In genomic region chr9:79571309-79572031, GRCh38 we compare ENCODE assay signal across 8 cellular contexts. TPM values are rescaled to one million over a fixed set of nuclear protein-coding genes. Genes with fewer than 3 reads are reported as not detected.
DNase-seq lines count a peak whose midpoint lies in the region; ATAC-seq, FAIRE-seq and TF ChIP-seq lines count a peak whose summit lies in the region.

TLE4 (plus strand) TSS chr9:79571965; CDS start chr9:79572791, 826 bp downstream.

- no peaks in the 10 kb centered on the region for H3K27me3 ChIP-seq in ACC112 (ENCODE audit: insufficient read depth, low read length)
- H3K27me3 ChIP-seq in bronchial epithelial cell (ENCODE audit: control insufficient read depth, insufficient read depth, low read length) = no peaks in the 10 kb centered on the region
- no peaks in the 10 kb centered on the region for H3K27me3 ChIP-seq in skeletal muscle satellite cell (ENCODE audit: control insufficient read depth, insufficient read depth, low read length)

- FAIRE-seq in bronchial epithelial cell (lab: Jason Lieb, UNC) = peak; percentile 55

- H3K79me2 ChIP-seq in ACC112 (ENCODE audit: control insufficient read depth, insufficient read depth, low read length, unreplicated experiment) = peaks cover 32% of the 10 kb centered on the region

- DNase-seq in NCI-H2196 (lab: John Stamatoyannopoulos, UW; ENCODE audit: unreplicated experiment) = peak; percentile 99
- DNase-seq in bronchial epithelial cell (ENCODE audit: low read depth) = peak; percentile 99

- H3K36me3 ChIP-seq in ACC112 (ENCODE audit: insufficient read depth, low read length) (no peaks in the 10 kb centered on the region), bronchial epithelial cell (ENCODE audit: control insufficient read depth, insufficient read depth, low read length) (no peaks in the 10 kb centered on the region), skeletal muscle satellite cell (ENCODE audit: insufficient read depth, low read length) (no peaks in the 10 kb centered on the region)

- peak within 1 kb of the TSS; percentile 98 for H3K4me2 ChIP-seq in skeletal muscle satellite cell (ENCODE audit: low read length)

- peak within 1 kb of the TSS; percentile 80 for H3K27ac ChIP-seq in ACC112 (ENCODE audit: low read depth, low read length)

- H3K4me3 ChIP-seq in ACC112 (ENCODE audit: low read depth, low read length) (peak within 1 kb of the TSS; percentile 93), WI38 (ENCODE audit: low read depth, low read length) (peak within 1 kb of the TSS; percentile 81), bronchial epithelial cell (ENCODE audit: low read depth, low read length) (peak within 1 kb of the TSS; percentile 79), iPS-18c (ENCODE audit: insufficient read depth, low read depth, low read length) (peak within 1 kb of the TSS; percentile 83), skeletal muscle satellite cell (ENCODE audit: low read length) (peak within 1 kb of the TSS; percentile 93)

- H3K9me3 ChIP-seq in iPS-18c (ENCODE audit: control insufficient read depth, insufficient read depth, low read length) (peaks cover 2% of the 10 kb centered on the region), skeletal muscle satellite cell (replicated peaks; ENCODE audit: low read length) (no peaks in the 10 kb centered on the region)

- ATAC-seq in GM18870 (IDR thresholded peaks at IDR 0.05; ENCODE audit: unreplicated experiment) = peak; percentile 92
- ATAC-seq in HG03135 (IDR thresholded peaks at IDR 0.05; ENCODE audit: unreplicated experiment) = peak; percentile 88

- TF ChIP-seq CTCF in WI38 (IDR thresholded peaks at IDR 0.05; ENCODE audit: low read depth, low read length) = no peak
- no peak for TF ChIP-seq CTCF in bronchial epithelial cell (IDR thresholded peaks at IDR 0.05; ENCODE audit: insufficient read depth, low read length, severe bottlenecking)

- H2AFZ ChIP-seq in ACC112 (ENCODE audit: low read length, unreplicated experiment) = peak within 1 kb of the TSS; percentile 94

- H3K4me1 ChIP-seq in ACC112 (ENCODE audit: control insufficient read depth, insufficient read depth, low read length, unreplicated experiment) (peaks cover 16% of the 10 kb centered on the region), skeletal muscle satellite cell (ENCODE audit: control insufficient read depth, insufficient read depth, low read length) (peaks cover 16% of the 10 kb centered on the region)

- peak within 1 kb of the TSS; percentile 98 for H3K9ac ChIP-seq in skeletal muscle satellite cell (ENCODE audit: low read depth, low read length)

RNA-seq across cellular contexts. Expression of gene TLE4, which starts in this region (rescaled TPM):
- 9.5 and 10.8 TPM in 2 replicates for total RNA-seq in bronchial epithelial cell
- 5.6 and 12.9 TPM in 2 replicates for total RNA-seq in skeletal muscle satellite cell (2012; rRNA removed)

Comparison
In these comparisons a context has a peak if more than half of its experiments do, and no peak if none do; other contexts are left out.
1. Peak in every context shown above with its lines: DNase-seq, ATAC-seq, H3K4me3 ChIP-seq and H3K27ac ChIP-seq.